ENCODE assay signal across 16 cellular contexts in the genomic region with DNA sequence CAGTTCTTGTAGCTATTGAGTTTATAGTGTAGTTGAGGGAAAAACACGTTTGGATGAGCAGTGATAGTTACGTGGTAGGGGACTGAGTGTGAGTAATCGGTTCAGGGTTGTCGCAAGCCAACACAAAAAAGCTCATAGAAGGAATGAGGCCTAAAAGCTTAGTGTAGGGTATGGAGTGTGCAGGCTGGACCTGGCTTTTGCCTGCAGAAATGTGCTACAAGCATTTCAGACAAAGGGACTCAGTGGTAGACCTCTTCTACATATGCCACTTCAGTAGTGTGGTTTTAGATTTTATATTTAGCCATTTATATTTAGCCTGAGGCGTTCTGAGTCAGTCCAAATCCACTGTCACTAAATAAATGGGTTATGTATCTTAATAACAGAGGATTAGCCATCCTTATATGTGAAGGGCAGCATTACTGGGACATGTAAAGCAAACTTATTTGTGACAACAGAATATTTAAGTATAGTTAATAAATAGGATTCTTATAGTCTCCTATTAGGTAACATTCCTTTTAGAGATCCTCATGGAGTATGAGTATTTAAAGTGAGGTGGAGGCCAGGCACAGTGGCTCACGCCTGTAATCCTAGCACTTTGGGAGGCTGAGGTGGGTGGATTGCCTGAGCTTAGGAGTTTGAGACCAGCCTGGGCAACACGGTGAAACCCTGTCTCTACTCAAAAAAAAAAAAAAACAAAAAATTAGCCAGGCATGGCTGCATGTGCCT. TPM values are rescaled to one million over a fixed set of nuclear protein-coding genes. Genes with fewer than 3 reads are reported as not detected.
A peak's percentile ranks its signal among the peaks of the same experiment; 100 is the strongest.
DNase-seq lines count a peak whose midpoint lies in the region; ATAC-seq, FAIRE-seq and TF ChIP-seq lines count a peak whose summit lies in the region.
"Had no signal": no experiment of that assay in that cellular context is flagged by ENCODE, and none has a peak within 500 bp of the region (broad histone marks: within the 10 kb centered on the region; RNA-seq: fewer than 3 reads in every experiment).

No MANE protein-coding gene starts in this region.

- no peaks in the 10 kb centered on the region for H4K20me1 ChIP-seq in Karpas-422 (ENCODE audit: insufficient read depth, low read depth, low read length)
- no peaks in the 10 kb centered on the region for H4K20me1 ChIP-seq in keratinocyte (ENCODE audit: control insufficient read depth, extremely low read depth, insufficient read depth, low read length)

- no peaks in the 10 kb centered on the region for H3K27me3 ChIP-seq in Karpas-422 (ENCODE audit: low read length)
- no peaks in the 10 kb centered on the region for H3K27me3 ChIP-seq in keratinocyte (ENCODE audit: control insufficient read depth, extremely low read depth, insufficient read depth, low read length)

- TF ChIP-seq CTCF in WTC11 (IDR thresholded peaks at IDR 0.05) = no peak
- TF ChIP-seq CTCF in keratinocyte (optimal IDR thresholded peaks at IDR 0.05 in 1 of 3, IDR thresholded peaks at IDR 0.05 in 1 of 3, conservative IDR thresholded peaks at IDR 0.05 in 1 of 3; ENCODE audit: extremely low read depth in 1 of 3, insufficient read depth in 2 of 3, low read length in 3 of 3) = no peak

- CTCF ChIA-PET in WTC11 (lab: Charles Lee) = interaction anchor here (1.1 to 1.8 kb wide), 2 partner anchors 22 to 26 kb away, joined by 3 to 8 read pairs; partner anchors contain the start of gene ATP2C1

- H3K4me3 ChIP-seq in Karpas-422 (ENCODE audit: low read length) = peak overlapping the region; percentile 55
- no peak overlapping the region for H3K4me3 ChIP-seq in keratinocyte (ENCODE audit: control insufficient read depth in 2 of 3, extremely low read depth in 1 of 3, insufficient read depth in 2 of 3, low read depth in 1 of 3, low read length in 3 of 3)

- H3K36me3 ChIP-seq in Karpas-422 (ENCODE audit: insufficient read depth, low read length) = peaks cover 17% of the 10 kb centered on the region
- H3K36me3 ChIP-seq in keratinocyte (ENCODE audit: control insufficient read depth in 2 of 2, extremely low read depth in 1 of 2, insufficient read depth in 2 of 2, low read length in 2 of 2) = peaks cover 0 to 2% of the 10 kb centered on the region in 2 experiments

- H3K4me1 ChIP-seq in Karpas-422 (ENCODE audit: low read length) = peaks cover 58% of the 10 kb centered on the region
- H3K4me1 ChIP-seq in keratinocyte (ENCODE audit: control insufficient read depth, extremely low read depth, insufficient read depth, low read length) = peaks cover 5% of the 10 kb centered on the region

- no peak overlapping the region for H2AFZ ChIP-seq in Karpas-422 (ENCODE audit: low read length)
- no peak overlapping the region for H2AFZ ChIP-seq in keratinocyte (ENCODE audit: control insufficient read depth, low read length)

- H3K4me1 Mint-ChIP-seq in WTC11 = peaks cover 5% of the 10 kb centered on the region

- H3K4me2 ChIP-seq in Karpas-422 (ENCODE audit: low read depth, low read length, poor library complexity, severe bottlenecking) = peak overlapping the region; percentile 76
- no peak overlapping the region for H3K4me2 ChIP-seq in keratinocyte (ENCODE audit: control insufficient read depth, extremely low read depth, insufficient read depth, low read depth, low read length)

- peaks cover 10% of the 10 kb centered on the region for H3K36me3 Mint-ChIP-seq in WTC11

- H3K27ac Mint-ChIP-seq in WTC11 = 0 out of 2 replicates have a peak overlapping the region, but pooled peaks have one; percentile 0
- H3K27ac Mint-ChIP-seq: activated CD4-positive, alpha-beta memory T cell treated with anti-CD3 and anti-CD28 coated beads, Interleukin-2, amount 10 ng/mL, durations not matched to agents 7 days and 5 days; activated T-helper 1 cell treated with anti-CD3 and anti-CD28 coated beads, Interleukin-12 subunit alpha, Interleukin-12 subunit beta, Interleukin-2, Interleukin-4 antibody, amounts not matched to agents 30 ng/mL and 10 ng/mL and 1 ng/mL, durations not matched to agents 14 hours and 24 hours and 36 hours had no signal

- no peaks in the 10 kb centered on the region for H3K9me1 ChIP-seq in keratinocyte (ENCODE audit: control insufficient read depth, extremely low read depth, insufficient read depth, low read length)

- H3K79me2 ChIP-seq in Karpas-422 (ENCODE audit: low read length) = peaks cover 68% of the 10 kb centered on the region
- H3K79me2 ChIP-seq in keratinocyte (ENCODE audit: control insufficient read depth, insufficient read depth, low read length) = peaks cover 63% of the 10 kb centered on the region

- H3K9me3 Mint-ChIP-seq in WTC11 = peaks cover 3% of the 10 kb centered on the region; the same call in 1 of the 2 replicates
- H3K9me3 Mint-ChIP-seq: activated T-helper 1 cell treated with anti-CD3 and anti-CD28 coated beads, Interleukin-12 subunit alpha, Interleukin-12 subunit beta, Interleukin-2, Interleukin-4 antibody, amounts not matched to agents 30 ng/mL and 10 ng/mL and 1 ng/mL, durations not matched to agents 14 hours and 24 hours and 36 hours had no signal

- FAIRE-seq in GM12892 (lab: Jason Lieb, UNC) = peak; percentile 58
- FAIRE-seq in keratinocyte (lab: Jason Lieb, UNC) = peak; percentile 52
- FAIRE-seq: colon had no signal

- H3K27me3 Mint-ChIP-seq in WTC11 (ENCODE audit: low read depth) = no peaks in the 10 kb centered on the region
- H3K27me3 Mint-ChIP-seq: activated CD4-positive, alpha-beta memory T cell treated with anti-CD3 and anti-CD28 coated beads, Interleukin-2, amount 10 ng/mL, durations not matched to agents 7 days and 5 days; B cell had no signal

- H3K9ac ChIP-seq in Karpas-422 (ENCODE audit: low read length) (peak overlapping the region; percentile 73), keratinocyte (ENCODE audit: control insufficient read depth, extremely low read depth, insufficient read depth, low read length) (no peak overlapping the region)

- TF ChIP-seq POLR2A in GM12892 (IDR thresholded peaks at IDR 0.05; ENCODE audit: low read depth, low read length) = no peak

- H3K27ac ChIP-seq in Karpas-422 (ENCODE audit: low read length) (peak overlapping the region; percentile 97), keratinocyte (ENCODE audit: control insufficient read depth, insufficient read depth, low read length) (no peak overlapping the region), substantia nigra (ENCODE audit: low read depth, low read length, poor library complexity, severe bottlenecking) (no peak overlapping the region)

- DNase-seq in GM12892 (ENCODE audit: insufficient read length) = no peak
- DNase-seq in Karpas-422 = peak; percentile 77
- DNase-seq in WTC11 (ENCODE audit: low spot score) = no peak
- no peak for DNase-seq in keratinocyte (ENCODE audit: low read depth, low spot score)
- DNase-seq in substantia nigra (lab: John Stamatoyannopoulos, UW) = no peak
- DNase-seq in NCI-H2196 treated with DMSO at 0.1 percent for 48 hours (lab: John Stamatoyannopoulos, UW; ENCODE audit: unreplicated experiment) = no peak
- DNase-seq: activated CD4-positive, alpha-beta memory T cell treated with anti-CD3 and anti-CD28 coated beads, Interleukin-2, amount 10 ng/mL, durations not matched to agents 7 days and 5 days; mesenchymal stem cell; NCI-H1092 treated with DMSO at 0.1 percent for 48 hours; NCI-H2227 treated with DMSO at 0.1 percent for 48 hours; stimulated activated CD4-positive, alpha-beta T cell treated with anti-CD3 and anti-CD28 coated beads, Interleukin-1b, Interleukin-23, amount 100 ng/mL, for 48 hours had no signal

- POLR2A ChIA-PET in WTC11 (lab: Charles Lee) = interaction anchor here (0.6 kb wide), 1 partner anchor 923 kb away, joined by 3 read pairs; no protein-coding TSS in a partner anchor

- ATAC-seq in WTC11 (no peak), HG02840 (IDR thresholded peaks at IDR 0.05; ENCODE audit: low FRiP score, unreplicated experiment) (no peak)
- ATAC-seq: SK-N-SH treated with all-trans-retinoic acid at 6 μM for 48 hours had no signal

- dilution Hi-C loops in keratinocyte (cut with MboI; ENCODE audit: extremely low pct_ligation_motif_present, low sequenced_read_pairs) = no loop called here

- H3K9me3 ChIP-seq in Karpas-422 (ENCODE audit: low read length) = no peaks in the 10 kb centered on the region
- no peaks in the 10 kb centered on the region for H3K9me3 ChIP-seq in keratinocyte (ENCODE audit: control insufficient read depth, low read depth, low read length)

- no peaks in the 10 kb centered on the region for H3K9me2 ChIP-seq in Karpas-422 (replicated peaks; ENCODE audit: insufficient read depth, low read length)

- no peak overlapping the region for H3K4me3 Mint-ChIP-seq in WTC11
- H3K4me3 Mint-ChIP-seq: activated CD4-positive, alpha-beta memory T cell treated with anti-CD3 and anti-CD28 coated beads, Interleukin-2, amount 10 ng/mL, durations not matched to agents 7 days and 5 days; activated T-helper 1 cell treated with anti-CD3 and anti-CD28 coated beads, Interleukin-12 subunit alpha, Interleukin-12 subunit beta, Interleukin-2, Interleukin-4 antibody, amounts not matched to agents 30 ng/mL and 10 ng/mL and 1 ng/mL, durations not matched to agents 14 hours and 24 hours and 36 hours had no signal

TF ChIP-seq in WTC11, 78 proteins besides CTCF, POLR2A, EP300 and RAD21 (continues in another document):
- TF ChIP-seq, protein P1, sequence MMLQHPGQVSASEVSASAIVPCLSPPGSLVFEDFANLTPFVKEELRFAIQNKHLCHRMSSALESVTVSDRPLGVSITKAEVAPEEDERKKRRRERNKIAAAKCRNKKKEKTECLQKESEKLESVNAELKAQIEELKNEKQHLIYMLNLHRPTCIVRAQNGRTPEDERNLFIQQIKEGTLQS (CRISPR knock-in tag; conservative IDR thresholded peaks at IDR 0.05) = no peak
- TF ChIP-seq CBFB (CRISPR knock-in tag; IDR thresholded peaks at IDR 0.05; ENCODE audit: low read depth) (no peak), FOXK1 (CRISPR knock-in tag; IDR thresholded peaks at IDR 0.05) (no peak), SMAD3 (CRISPR knock-in tag; IDR thresholded peaks at IDR 0.05; ENCODE audit: borderline replicate concordance) (no peak), ZNF263 (CRISPR knock-in tag; IDR thresholded peaks at IDR 0.05; ENCODE audit: low read depth) (no peak), EMX1 (CRISPR knock-in tag; IDR thresholded peaks at IDR 0.05) (no peak)

RNA-seq across cellular contexts. Expression of gene ATP2C1, which starts 21.8 kb away (rescaled TPM):
- 64.7 TPM for polyA plus RNA-seq in GM12892 (2012; ENCODE audit: missing spikeins)
- total RNA-seq in Karpas-422 (2014; rRNA removed; shearing (Covaris generic); ENCODE audit: low replicate concordance) = 133 and 179 TPM in 2 replicates
- 62.5 to 68.4 TPM (median 67.0 TPM) in 3 replicates for total RNA-seq in WTC11 (2021)
- 91.3 to 141 TPM (median 112 TPM) in 3 replicates for polyA plus RNA-seq in keratinocyte
- polyA plus RNA-seq in keratinocyte (2011; ENCODE audit: low read depth) = 221 TPM
- polyA plus RNA-seq in keratinocyte (2011; cell fraction: cytosol; rRNA removed) = 52.1 and 106 TPM in 2 replicates
- polyA plus RNA-seq in keratinocyte (2011; cell fraction: nucleus; rRNA removed) = 149 and 200 TPM in 2 replicates
- polyA plus RNA-seq in keratinocyte (2012; ENCODE audit: low replicate concordance) = 64.0 and 75.1 TPM in 2 replicates
- 32.8 to 260 TPM (median 161 TPM) in 3 replicates for polyA minus RNA-seq in keratinocyte
- 85.2 TPM for polyA minus RNA-seq in keratinocyte (2011; cell fraction: cytosol; rRNA and poly(A)+ RNA removed)
- polyA minus RNA-seq in keratinocyte (2011; cell fraction: nucleus; rRNA and poly(A)+ RNA removed) = 143 and 252 TPM in 2 replicates
